ENCODE assay signal across 18 cellular contexts in genomic region chr7:38453826-38454225, GRCh38.
"Had no signal": no experiment of that assay in that cellular context is flagged by ENCODE, and none has a peak within 500 bp of the region (broad histone marks: within the 10 kb centered on the region; RNA-seq: fewer than 3 reads in every experiment).

No MANE protein-coding gene starts in this region.

- DNase-seq: dermis blood vessel endothelial cell; dorsolateral prefrontal cortex; effector CD4-positive, alpha-beta T cell; effector memory CD4-positive, alpha-beta T cell; foreskin keratinocyte; heart left ventricle; hypothalamus; immature natural killer cell; islet precursor cell; kidney; kidney glomerular epithelial cell; left colon; left ventricle myocardium superior; lower lobe of right lung; mesenchymal stem cell; mucosa of descending colon; naive B cell; naive thymus-derived CD8-positive, alpha-beta T cell had no signal
